In the genomic region with DNA sequence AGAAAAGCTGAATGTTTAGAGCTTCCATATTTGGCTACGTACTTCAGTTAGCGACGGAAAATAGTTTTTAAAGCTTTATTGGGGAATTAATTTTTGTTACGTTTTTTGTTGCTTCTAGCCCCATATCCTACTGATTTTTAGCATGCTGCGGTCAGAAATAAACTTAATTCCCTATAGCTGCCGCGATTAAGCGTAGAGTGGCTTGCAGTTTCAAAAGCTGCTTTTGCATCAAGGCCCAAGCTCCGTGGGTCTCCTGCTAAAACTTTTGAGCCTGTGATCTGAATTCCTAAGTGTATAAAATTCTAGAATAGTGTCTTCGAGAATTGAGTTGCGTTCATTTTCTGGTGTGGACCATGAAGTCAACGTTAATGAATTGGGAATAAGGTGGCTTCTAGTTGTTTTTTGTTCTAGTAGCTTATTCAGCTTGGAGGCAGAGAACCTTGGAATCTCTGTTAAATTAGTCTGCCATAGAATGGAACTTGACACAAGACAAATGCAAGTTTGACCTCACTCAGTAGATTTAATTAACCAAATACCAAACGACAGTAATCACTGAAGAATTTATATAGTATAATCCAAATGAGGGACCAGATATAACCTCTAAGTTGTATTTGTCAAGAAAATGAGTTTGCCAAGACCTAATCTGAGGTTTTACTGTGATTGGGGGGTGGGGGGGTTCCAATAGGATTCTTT, we compare ENCODE assay signal across 8 cellular contexts. TPM values are rescaled to one million over a fixed set of nuclear protein-coding genes. Genes with fewer than 3 reads are reported as not detected.
DNase-seq lines count a peak whose midpoint lies in the region; ATAC-seq and TF ChIP-seq lines count a peak whose summit lies in the region.

No MANE protein-coding gene starts in this region.

- 2 to 10% methylated on average over 13 of the region's 13 CpGs for WGBS in esophagus squamous epithelium, 2 donors
- no CpG with 5 or more reads among the region's 13 CpGs for WGBS in trophoblast cell (ENCODE audit: extremely low coverage, insufficient coverage, insufficient read length)

- no peak for TF ChIP-seq CTCF in esophagus squamous epithelium (IDR thresholded peaks at IDR 0.05)
- no peak for TF ChIP-seq CTCF in omental fat pad (IDR thresholded peaks at IDR 0.05)

- TF ChIP-seq POLR2A in esophagus squamous epithelium (IDR thresholded peaks at IDR 0.05), result no peak

- H2BK12ac ChIP-seq in trophoblast cell (ENCODE audit: low read length), result no peak overlapping the region

- H3K14ac ChIP-seq in trophoblast cell (ENCODE audit: low read length), result no peak overlapping the region

- peak overlapping the region; percentile 72 for H3K4me2 ChIP-seq in trophoblast cell (ENCODE audit: low read length)

- H4K8ac ChIP-seq in trophoblast cell (ENCODE audit: low read depth, low read length), result no peak overlapping the region

- H3K23ac ChIP-seq in trophoblast cell (ENCODE audit: low read length), result no peak overlapping the region

- no peak overlapping the region for H2AFZ ChIP-seq in trophoblast cell (ENCODE audit: insufficient read depth, low read length, poor library complexity)

- H4K12ac ChIP-seq in trophoblast cell (ENCODE audit: low read depth, low read length), result no peak overlapping the region

- H3K79me2 ChIP-seq in trophoblast cell (ENCODE audit: control insufficient read depth, insufficient read depth, low read length, poor library complexity), result peaks cover 21% of the 10 kb centered on the region

- no peak overlapping the region for H3K18ac ChIP-seq in trophoblast cell (ENCODE audit: low read length)

- H3K9me3 ChIP-seq in SJSA1 (replicated peaks) (no peaks in the 10 kb centered on the region), esophagus squamous epithelium (no peaks in the 10 kb centered on the region), trophoblast cell (ENCODE audit: insufficient read depth, low read depth, low read length) (no peaks in the 10 kb centered on the region)

- peaks cover 9% of the 10 kb centered on the region for H3K79me1 ChIP-seq in trophoblast cell (ENCODE audit: low read length)

- H3K36me3 ChIP-seq in SJSA1 (peaks cover 56% of the 10 kb centered on the region), esophagus squamous epithelium (no peaks in the 10 kb centered on the region), trophoblast cell (ENCODE audit: control insufficient read depth in 1 of 2, insufficient read depth in 2 of 2, low read length in 2 of 2) (peaks cover 2 to 6% of the 10 kb centered on the region in 2 experiments)

- H3K4me1 ChIP-seq in SJSA1 (replicated peaks), result peaks cover 56% of the 10 kb centered on the region
- H3K4me1 ChIP-seq in esophagus squamous epithelium, result peaks cover 13 to 56% (median 23%) of the 10 kb centered on the region in 3 donors
- H3K4me1 ChIP-seq in trophoblast cell (ENCODE audit: control insufficient read depth in 1 of 2, insufficient read depth in 2 of 2, low read length in 2 of 2), result peaks cover 2 to 3% of the 10 kb centered on the region in 2 experiments

- no peak overlapping the region for H2BK5ac ChIP-seq in trophoblast cell (ENCODE audit: low read depth, low read length, poor library complexity)

- H2BK120ac ChIP-seq in trophoblast cell (ENCODE audit: insufficient read depth, low read length, poor library complexity), result no peak overlapping the region

- peak; percentile 58 for DNase-seq in EH (ENCODE audit: low read depth)
- peak in 1 of 2 experiments; percentile 21 for DNase-seq in SJSA1 (ENCODE audit: low read depth in 1 of 2, low spot score in 2 of 2)
- no peak for DNase-seq in esophagus squamous epithelium (lab: John Stamatoyannopoulos, UW)
- peak in 1 of 2 donors; percentile 26 for DNase-seq in trophoblast cell
- DNase-seq in NCI-H2107 treated with DMSO at 0.1 percent for 48 hours (lab: John Stamatoyannopoulos, UW; ENCODE audit: unreplicated experiment), result no peak
- DNase-seq in ecto neural progenitor cell (ENCODE audit: low spot score), result no peak
- no peak for DNase-seq in omental fat pad (ENCODE audit: low spot score)
- DNase-seq in cerebellum (ENCODE audit: low spot score), result no peak

- H3K27me3 ChIP-seq in SJSA1 (replicated peaks) (no peaks in the 10 kb centered on the region), esophagus squamous epithelium (no peaks in the 10 kb centered on the region), trophoblast cell (ENCODE audit: insufficient read depth, low read length) (no peaks in the 10 kb centered on the region)

- intact Hi-C loops in esophagus squamous epithelium (cut with DNase I), result no loop called here

- peak overlapping the region; percentile 99 for H4K91ac ChIP-seq in trophoblast cell (ENCODE audit: low read depth, low read length)

- H3K4me3 ChIP-seq in SJSA1, result peak overlapping the region; percentile 78
- H3K4me3 ChIP-seq in esophagus squamous epithelium, result peak overlapping the region; percentile 73 to 100 (median 90)
- peak overlapping the region; percentile 92 for H3K4me3 ChIP-seq in trophoblast cell (ENCODE audit: low read depth, low read length)

- no peak overlapping the region for H2AK5ac ChIP-seq in trophoblast cell (ENCODE audit: low read length)

- H3K9ac ChIP-seq in trophoblast cell (ENCODE audit: low read length), result peak overlapping the region; percentile 51

- H3K4ac ChIP-seq in trophoblast cell (ENCODE audit: low read depth, low read length), result peak overlapping the region; percentile 99

- ATAC-seq in omental fat pad (ENCODE audit: low FRiP score), result no peak

- H3K27ac ChIP-seq in SJSA1 (peak overlapping the region; percentile 91), esophagus squamous epithelium (peak overlapping the region; percentile 82 to 99 (median 94)), trophoblast cell (ENCODE audit: low read depth, low read length) (no peak overlapping the region)

RNA-seq across cellular contexts. Expression of gene CALU, which starts 1.0 kb away (rescaled TPM):
- 919 and 957 TPM in 2 replicates for total RNA-seq in SJSA1 (2014; rRNA removed; shearing (Covaris generic))
- total RNA-seq in esophagus squamous epithelium (10 to 100 TPM; 23.5 to 66.6 (median 50.8) TPM), omental fat pad (100 to 1,000 TPM; 107 to 132 (median 128) TPM), cerebellum (44.6 TPM)
- 456 and 457 TPM in 2 replicates for polyA plus RNA-seq in trophoblast cell (2013)

RNA-seq across cellular contexts. Expression of gene OPN1SW, which starts 35.5 kb away (rescaled TPM):
- total RNA-seq in SJSA1 (2014; rRNA removed; shearing (Covaris generic)), result not detected in 2 replicates
- total RNA-seq in esophagus squamous epithelium (not detected), omental fat pad (not detected), cerebellum (0.45 TPM)
- polyA plus RNA-seq in trophoblast cell (2013), result not detected in 2 replicates

RNA-seq across cellular contexts. Expression of gene CCDC136, which starts 51.6 kb away (rescaled TPM):
- total RNA-seq in SJSA1 (2014; rRNA removed; shearing (Covaris generic)), result 1.0 and 1.8 TPM in 2 replicates
- total RNA-seq in esophagus squamous epithelium (1 to 10 TPM in 2 of 4 donors, under 1 TPM in 2; 0.09 to 5.1 (median 2.2) TPM), omental fat pad (10 to 100 TPM in 1 of 4 donors, 1 to 10 TPM in 3; 1.7 to 27.9 (median 2.7) TPM), cerebellum (79.1 TPM)
- 3.2 and 3.6 TPM in 2 replicates for polyA plus RNA-seq in trophoblast cell (2013)
